In genomic region chr6:170294813-170295518, GRCh38 we compare ENCODE assay signal across 7 cellular contexts. TPM values are rescaled to one million over a fixed set of nuclear protein-coding genes. Genes with fewer than 3 reads are reported as not detected.
DNase-seq lines count a peak whose midpoint lies in the region; ATAC-seq and TF ChIP-seq lines count a peak whose summit lies in the region.

No MANE protein-coding gene starts in this region.

- intact Hi-C loops in prostate gland (cut with DNase I) = loop anchor here (5.0 to 10.0 kb wide), 3 partner anchors 250 to 463 kb away; no protein-coding TSS in a partner anchor

- no peaks in the 10 kb centered on the region for H3K4me1 ChIP-seq in prostate gland (replicated peaks)

- no peaks in the 10 kb centered on the region for H3K9me3 ChIP-seq in prostate gland

- no peak overlapping the region for H3K27ac ChIP-seq in prostate gland

- no peaks in the 10 kb centered on the region for H3K27me3 ChIP-seq in prostate gland (replicated peaks; ENCODE audit: insufficient read depth)

- TF ChIP-seq CTCF in GM13976 (IDR thresholded peaks at IDR 0.05; ENCODE audit: borderline replicate concordance, control extremely low read depth, extremely low read depth, insufficient read depth, missing control alignments) = no peak
- no peak for TF ChIP-seq CTCF in LNCaP clone FGC (IDR thresholded peaks at IDR 0.05; ENCODE audit: control insufficient read depth, extremely low read depth, insufficient read depth)
- no peak for TF ChIP-seq CTCF in epithelial cell of esophagus (IDR thresholded peaks at IDR 0.05; ENCODE audit: insufficient read depth, low read depth, low read length, missing control alignments)
- no peak for TF ChIP-seq CTCF in prostate gland (IDR thresholded peaks at IDR 0.05)

- DNase-seq in GM13976 (ENCODE audit: low spot score) = peak; percentile 36
- no peak for DNase-seq in LNCaP clone FGC (ENCODE audit: low read depth)
- DNase-seq in epithelial cell of esophagus (ENCODE audit: low read depth) = no peak
- DNase-seq in prostate gland (ENCODE audit: low spot score) = no peak
- no peak for DNase-seq in stimulated activated CD4-positive, alpha-beta T cell treated with anti-CD3 and anti-CD28 coated beads, Interleukin-15, amount 100 ng/mL, for 24 hours
- no peak for DNase-seq in T1000 (lab: John Stamatoyannopoulos, UW)

- WGBS in prostate gland = 22% methylated on average over 23 of the region's 31 CpGs

- ATAC-seq in HG03025 (IDR thresholded peaks at IDR 0.05; ENCODE audit: low FRiP score, unreplicated experiment) = no peak

- in situ Hi-C loops in GM13976 (cut with MboI; ENCODE audit: low sequenced_read_pairs, unreplicated experiment) = no loop called here

- peak overlapping the region; percentile 49; the same call in 1 of the 2 replicates for H3K4me3 ChIP-seq in LNCaP clone FGC (ENCODE audit: low read depth, low read length)
- H3K4me3 ChIP-seq in epithelial cell of esophagus (ENCODE audit: low read length) = peak overlapping the region; percentile 5
- H3K4me3 ChIP-seq in prostate gland = peak overlapping the region; percentile 36 to 49

- no peak for TF ChIP-seq POLR2A in prostate gland (IDR thresholded peaks at IDR 0.05)

- no peaks in the 10 kb centered on the region for H3K36me3 ChIP-seq in prostate gland

RNA-seq across cellular contexts. Expression of gene DLL1, which starts 4.1 kb away (rescaled TPM):
- total RNA-seq in prostate gland = 10 to 100 TPM; 16.0 to 40.4 TPM

RNA-seq across cellular contexts. Expression of gene FAM120B, which starts 11.6 kb away (rescaled TPM):
- total RNA-seq in prostate gland = 10 to 100 TPM; 28.8 to 45.0 TPM
